Comparison of ENCODE assay signal across 1 cellular context in the genomic region with DNA sequence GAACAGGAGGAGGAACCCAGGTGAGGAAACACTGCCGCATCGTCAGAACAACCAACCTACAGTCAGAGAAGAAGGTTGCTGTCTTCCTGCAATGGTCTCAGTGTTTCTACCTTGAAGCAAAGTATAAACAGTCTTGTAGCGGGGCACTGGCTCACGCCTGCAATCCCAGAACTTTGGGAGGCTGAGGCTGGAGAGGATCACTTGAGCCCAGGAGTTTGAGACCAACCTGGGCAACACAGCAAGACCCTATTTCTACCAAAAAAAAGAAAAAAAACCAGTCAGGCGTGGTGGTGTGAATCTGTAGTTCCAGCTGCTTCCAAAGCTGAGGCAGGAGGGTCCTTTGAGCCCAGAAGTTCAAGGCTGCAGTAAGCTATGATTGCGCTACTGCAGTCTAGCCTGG.
A peak's percentile ranks its signal among the peaks of the same experiment; 100 is the strongest.
TF ChIP-seq lines count a peak whose summit lies in the region.

No MANE protein-coding gene starts in this region.

TF ChIP-seq in K562, 482 proteins besides CTCF, POLR2A, EP300 and RAD21:
- TF ChIP-seq ZNF121 (CRISPR knock-in tag; conservative IDR thresholded peaks at IDR 0.05) (peak; percentile 55; the same call in 1 of the 2 replicates), ESRRB (CRISPR knock-in tag; IDR thresholded peaks at IDR 0.05; ENCODE audit: borderline replicate concordance) (no peak)
